ENCODE assay signal across 8 cellular contexts in the genomic region with DNA sequence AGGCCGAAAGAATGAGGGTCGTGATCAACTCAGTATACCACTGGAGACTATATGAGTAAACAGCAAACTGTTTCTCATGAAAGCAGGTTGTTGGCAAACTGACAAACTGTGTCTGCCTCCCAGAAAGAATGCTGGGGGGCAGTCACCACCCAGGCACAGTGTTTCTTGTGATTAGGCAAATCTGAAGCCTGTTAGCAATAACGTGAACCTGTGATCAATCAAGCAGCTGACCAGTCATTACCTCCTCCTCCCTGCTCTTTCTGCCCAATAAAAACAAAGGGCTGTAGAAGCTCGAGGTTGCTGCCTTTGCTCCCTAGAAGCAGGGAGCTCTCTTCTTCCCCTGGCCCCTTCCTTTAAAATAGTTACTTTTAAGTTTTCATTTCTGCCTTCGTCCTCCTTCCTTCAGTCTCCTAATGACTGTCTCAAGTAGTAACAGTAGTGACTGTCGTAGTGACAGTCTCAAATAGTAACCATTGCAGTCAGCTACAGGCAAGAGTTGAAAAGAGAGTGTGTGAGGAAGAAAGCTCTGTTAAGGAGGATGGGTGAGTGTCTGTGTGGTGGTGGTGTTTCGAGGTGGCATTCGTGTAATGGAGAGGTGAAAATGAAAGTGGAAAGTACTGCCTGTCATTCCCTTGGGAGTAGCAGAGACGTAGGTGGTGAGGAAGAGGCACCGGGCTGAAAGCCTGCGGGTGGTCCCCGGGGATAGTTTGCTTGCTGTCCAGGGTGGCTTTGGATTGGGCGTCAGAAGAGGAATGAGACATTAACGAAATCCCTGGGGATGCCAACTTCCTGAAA. TPM values are rescaled to one million over a fixed set of nuclear protein-coding genes. Genes with fewer than 3 reads are reported as not detected.
DNase-seq lines count a peak whose midpoint lies in the region; ATAC-seq and TF ChIP-seq lines count a peak whose summit lies in the region.

No MANE protein-coding gene starts in this region.

- in situ Hi-C loops in GM18951 (cut with MboI; ENCODE audit: low sequenced_read_pairs, unreplicated experiment): no loop called here

- peak; percentile 24 for TF ChIP-seq POLR2A in GM18951 (IDR thresholded peaks at IDR 0.05; ENCODE audit: extremely low read depth, insufficient read depth, insufficient read length)

- peak overlapping the region; percentile 18 for H3K4me3 ChIP-seq in lung

- H3K27ac ChIP-seq in lung (ENCODE audit: low read depth in 1 of 2, low read length in 1 of 2): peak overlapping the region in 1 of 2 donors; percentile 41

- no peaks in the 10 kb centered on the region for H3K4me1 ChIP-seq in lung (ENCODE audit: control insufficient read depth in 2 of 2, insufficient read depth in 2 of 2, low read length in 2 of 2)

- peak; percentile 54 for ATAC-seq in HG02973 (IDR thresholded peaks at IDR 0.05; ENCODE audit: unreplicated experiment)
- peak; percentile 40 for ATAC-seq in T-helper 17 cell
- ATAC-seq in lung (ENCODE audit: insufficient read depth, low FRiP score): no peak

- H3K9me3 ChIP-seq in T-helper 17 cell (ENCODE audit: control insufficient read depth, low read length, poor library complexity, severe bottlenecking) (no peaks in the 10 kb centered on the region), lung (ENCODE audit: control insufficient read depth in 2 of 2, insufficient read depth in 1 of 2, low read length in 1 of 2) (no peaks in the 10 kb centered on the region)

- H3K27me3 ChIP-seq in lung (ENCODE audit: control insufficient read depth, insufficient read depth): no peaks in the 10 kb centered on the region

- no peaks in the 10 kb centered on the region for H3K36me3 ChIP-seq in lung (ENCODE audit: control insufficient read depth in 2 of 2, insufficient read depth in 2 of 2, low read length in 2 of 2)

- no peak overlapping the region for H3K27ac Mint-ChIP-seq in T-helper 17 cell

- no peak for TF ChIP-seq CTCF in lung (IDR thresholded peaks at IDR 0.05; ENCODE audit: control extremely low read depth, extremely low read depth)

- H3K36me3 Mint-ChIP-seq in T-helper 17 cell (ENCODE audit: low read depth): no peaks in the 10 kb centered on the region

- H3K4me1 Mint-ChIP-seq in T-helper 17 cell: peaks cover 26% of the 10 kb centered on the region

- no peaks in the 10 kb centered on the region for H3K27me3 Mint-ChIP-seq in T-helper 17 cell

- no peak for DNase-seq in T-helper 17 cell
- no peak for DNase-seq in lung (ENCODE audit: low spot score)
- DNase-seq in cortex of kidney (lab: John Stamatoyannopoulos, UW): no peak
- no peak for DNase-seq in GM19240 (ENCODE audit: insufficient read length, low spot score)
- no peak for DNase-seq in NOMO-1 treated with dmso at 0.1 percent for 144 hours (lab: John Stamatoyannopoulos, UW; ENCODE audit: unreplicated experiment)
- no peak for DNase-seq in NCI-H2196 treated with DMSO at 0.1 percent for 48 hours (lab: John Stamatoyannopoulos, UW; ENCODE audit: unreplicated experiment)

- 45 to 56% methylated on average over 14 of the region's 14 CpGs for WGBS in lung, 2 donors

- no peak overlapping the region for H3K4me3 Mint-ChIP-seq in T-helper 17 cell

RNA-seq across cellular contexts. Expression of a gene that starts 14.5 kb away (rescaled TPM):
- total RNA-seq in T-helper 17 cell (1 to 10 TPM; 7.5 to 9.2 TPM), lung (10 to 100 TPM in 1 of 2 donors, 1 to 10 TPM in 1; 5.8 to 11.3 TPM)
- polyA plus RNA-seq in lung: 1 to 10 TPM; 1.2 to 1.8 TPM
